In genomic region chr1:32438136-32438535, GRCh38 we compare ENCODE assay signal across 27 cellular contexts. TPM values are rescaled to one million over a fixed set of nuclear protein-coding genes. Genes with fewer than 3 reads are reported as not detected.
"Had no signal": no experiment of that assay in that cellular context is flagged by ENCODE, and none has a peak within 500 bp of the region (broad histone marks: within the 10 kb centered on the region; RNA-seq: fewer than 3 reads in every experiment).

No MANE protein-coding gene starts in this region.

- H3K4me1 ChIP-seq: suprapubic skin, tibial artery had no signal

- H3K27ac Mint-ChIP-seq: activated CD4-positive, alpha-beta memory T cell treated with anti-CD3 and anti-CD28 coated beads, Interleukin-2, amount 10 ng/mL, durations not matched to agents 7 days and 5 days; activated CD4-positive, alpha-beta T cell treated with anti-CD3 and anti-CD28 coated beads, Interleukin-2, amount 10 ng/mL, durations not matched to agents 7 days and 5 days; activated naive CD4-positive, alpha-beta T cell treated with anti-CD3 and anti-CD28 coated beads, Interleukin-2, amount 50 U/mL, for 24 hours; activated naive CD8-positive, alpha-beta T cell treated with anti-CD3 and anti-CD28 coated beads, Interleukin-2, amount 50 U/mL, for 24 hours; activated T-helper 17 cell treated with anti-CD3 and anti-CD28 coated beads, Interleukin-2, amount 50 U/mL, for 72 hours; naive thymus-derived CD4-positive, alpha-beta T cell; stimulated activated naive B cell treated with anti-CD40 and anti-IgM and Interleukin-4, amounts not matched to agents 10 μg/mL and 1 μg/mL and 100 μg/mL, for 72 hours had no signal

- H3K4me1 Mint-ChIP-seq: activated CD4-positive, alpha-beta memory T cell treated with anti-CD3 and anti-CD28 coated beads, Interleukin-2, amount 10 ng/mL, durations not matched to agents 7 days and 5 days; activated CD4-positive, alpha-beta T cell treated with anti-CD3 and anti-CD28 coated beads, Interleukin-2, amount 10 ng/mL, durations not matched to agents 7 days and 5 days; activated naive CD4-positive, alpha-beta T cell treated with anti-CD3 and anti-CD28 coated beads, Interleukin-2, amount 50 U/mL, for 24 hours; activated naive CD8-positive, alpha-beta T cell treated with anti-CD3 and anti-CD28 coated beads, Interleukin-2, amount 50 U/mL, for 24 hours; activated T-helper 17 cell treated with anti-CD3 and anti-CD28 coated beads, Interleukin-2, amount 50 U/mL, for 72 hours; naive thymus-derived CD4-positive, alpha-beta T cell; neural crest cell had no signal

- H3K4me3 ChIP-seq: suprapubic skin, tibial artery had no signal

- H3K9me3 ChIP-seq: suprapubic skin, tibial artery had no signal

- H3K27ac ChIP-seq: suprapubic skin, tibial artery had no signal

- H3K36me3 ChIP-seq: suprapubic skin, tibial artery had no signal

- H3K4me3 Mint-ChIP-seq: activated CD4-positive, alpha-beta memory T cell treated with anti-CD3 and anti-CD28 coated beads, Interleukin-2, amount 10 ng/mL, durations not matched to agents 7 days and 5 days; activated CD4-positive, alpha-beta T cell treated with anti-CD3 and anti-CD28 coated beads, Interleukin-2, amount 10 ng/mL, durations not matched to agents 7 days and 5 days; activated naive CD4-positive, alpha-beta T cell treated with anti-CD3 and anti-CD28 coated beads, Interleukin-2, amount 50 U/mL, for 24 hours; activated naive CD8-positive, alpha-beta T cell treated with anti-CD3 and anti-CD28 coated beads, Interleukin-2, amount 50 U/mL, for 24 hours; activated T-cell treated with anti-CD3 and anti-CD28 coated beads, Interleukin-2, amount 50 U/mL, for 4 hours; activated T-helper 17 cell treated with anti-CD3 and anti-CD28 coated beads, Interleukin-2, amount 50 U/mL, for 72 hours; naive thymus-derived CD4-positive, alpha-beta T cell; neural crest cell; stimulated activated naive B cell treated with anti-CD40 and anti-IgM and Interleukin-4, amounts not matched to agents 10 μg/mL and 1 μg/mL and 100 μg/mL, for 72 hours had no signal

- H3K27me3 ChIP-seq: suprapubic skin had no signal

- ATAC-seq: activated naive CD8-positive, alpha-beta T cell treated with anti-CD3 and anti-CD28 coated beads, Interleukin-2, amount 50 U/mL, for 24 hours; activated T-cell treated with anti-CD3 and anti-CD28 coated beads, Interleukin-2, amount 50 U/mL, for 4 hours; activated T-helper 17 cell treated with anti-CD3 and anti-CD28 coated beads, Interleukin-2, amount 50 U/mL, for 72 hours; esophagus mucosa; naive thymus-derived CD4-positive, alpha-beta T cell; right cardiac atrium; stimulated activated naive B cell treated with anti-CD40 and anti-IgM and Interleukin-4, amounts not matched to agents 10 μg/mL and 1 μg/mL and 100 μg/mL, for 72 hours had no signal

- H3K36me3 Mint-ChIP-seq: stimulated activated naive B cell treated with anti-CD40 and anti-IgM and Interleukin-4, amounts not matched to agents 10 μg/mL and 1 μg/mL and 100 μg/mL, for 72 hours had no signal

- DNase-seq: activated CD4-positive, alpha-beta memory T cell treated with anti-CD3 and anti-CD28 coated beads, Interleukin-2, amount 10 ng/mL, durations not matched to agents 7 days and 5 days; activated CD4-positive, alpha-beta T cell treated with anti-CD3 and anti-CD28 coated beads for 1 hour; activated CD4-positive, alpha-beta T cell treated with anti-CD3 and anti-CD28 coated beads, Interleukin-2, amount 10 ng/mL, durations not matched to agents 7 days and 5 days; activated CD8-positive, alpha-beta memory T cell treated with anti-CD3 and anti-CD28 coated beads, Interleukin-2, amount 50 U/mL, for 48 hours; activated gamma-delta T cell treated with Interleukin-2 at 50 U/mL for 16 hours; activated naive CD8-positive, alpha-beta T cell treated with anti-CD3 and anti-CD28 coated beads, Interleukin-2, amount 50 U/mL, for 24 hours; activated T-cell treated with anti-CD3 and anti-CD28 coated beads, Interleukin-2, amount 50 U/mL, for 4 hours; amygdala; caudate nucleus; cortex of kidney; foreskin fibroblast; head of caudate nucleus; hypothalamus; midbrain; naive thymus-derived CD4-positive, alpha-beta T cell; occipital lobe; right cardiac atrium; stimulated activated CD4-positive, alpha-beta T cell treated with anti-CD3 and anti-CD28 coated beads, Interleukin-15, amount 100 ng/mL, for 24 hours; stimulated activated CD4-positive, alpha-beta T cell treated with anti-CD3 and anti-CD28 coated beads, Interleukin-2, amount 100 ng/mL, for 24 hours; stimulated activated naive B cell treated with anti-CD40 and anti-IgM and Interleukin-4, amounts not matched to agents 10 μg/mL and 1 μg/mL and 100 μg/mL, for 72 hours; T-helper 2 cell; tibial artery had no signal

RNA-seq across cellular contexts. Expression of gene ZBTB8B, which starts 26.7 kb away (rescaled TPM):
- total RNA-seq: activated CD4-positive, alpha-beta memory T cell treated with anti-CD3 and anti-CD28 coated beads, Interleukin-2, amount 10 ng/mL, durations not matched to agents 7 days and 5 days; activated CD4-positive, alpha-beta T cell treated with anti-CD3 and anti-CD28 coated beads, Interleukin-2, amount 10 ng/mL, durations not matched to agents 7 days and 5 days; activated T-cell treated with anti-CD3 and anti-CD28 coated beads, Interleukin-2, amount 50 U/mL, for 4 hours; activated T-helper 17 cell treated with anti-CD3 and anti-CD28 coated beads, Interleukin-2, amount 50 U/mL, for 72 hours; esophagus mucosa had no signal
- polyA plus RNA-seq: naive thymus-derived CD4-positive, alpha-beta T cell had no signal
